In the genomic region with DNA sequence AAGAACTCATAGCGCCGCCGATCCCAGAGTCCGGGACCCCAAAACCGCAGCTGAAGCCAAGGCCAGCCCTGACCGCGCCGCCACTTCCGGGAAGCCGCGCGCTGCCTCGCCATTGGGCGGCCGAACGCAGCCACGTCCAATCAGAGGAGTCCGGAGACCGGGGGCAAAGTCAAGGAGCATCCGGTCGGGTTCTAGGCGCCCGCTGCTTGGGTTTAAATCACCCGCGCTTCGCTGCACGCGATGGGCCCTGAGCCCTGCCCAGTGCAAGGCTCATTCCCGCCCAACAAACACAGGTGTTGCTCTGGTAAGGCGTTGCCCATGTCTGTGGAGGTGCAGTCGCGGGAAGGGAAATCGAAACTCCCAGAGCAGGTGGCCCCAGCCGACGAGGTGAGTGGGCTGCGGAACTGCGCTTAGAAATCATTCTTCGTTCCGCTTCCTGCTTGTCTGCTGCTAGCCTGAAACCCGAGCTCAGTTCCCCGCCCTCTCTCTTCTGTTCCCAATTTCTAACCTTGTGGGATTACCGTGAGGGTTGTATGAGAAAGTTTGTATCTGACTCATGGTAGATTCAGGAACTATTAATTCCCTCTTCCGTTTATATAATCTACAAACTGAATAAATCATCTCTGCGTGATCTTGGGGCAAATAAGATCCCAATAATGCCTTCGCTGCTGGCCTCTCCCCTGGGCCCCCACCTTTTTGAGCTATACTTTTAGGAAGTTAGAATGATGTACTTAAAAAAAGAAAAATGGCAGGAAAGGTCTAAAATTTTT, we compare ENCODE assay signal across 8 cellular contexts. TPM values are rescaled to one million over a fixed set of nuclear protein-coding genes. Genes with fewer than 3 reads are reported as not detected.
DNase-seq lines count a peak whose midpoint lies in the region; ATAC-seq, FAIRE-seq and TF ChIP-seq lines count a peak whose summit lies in the region.

A gene (minus strand): TSS at position 96 of the 770 bp plus-strand sequence. CDS start 86 bp downstream, at position 10.

- no peak for TF ChIP-seq CTCF in BE2C (IDR thresholded peaks at IDR 0.05; ENCODE audit: low read depth, low read length)
- no peak for TF ChIP-seq CTCF in kidney epithelial cell (IDR thresholded peaks at IDR 0.05; ENCODE audit: insufficient read depth, low read length, poor library complexity, severe bottlenecking)

- peak; percentile 69 for ATAC-seq in HG03442 (IDR thresholded peaks at IDR 0.05; ENCODE audit: unreplicated experiment)

- H3K4me3 ChIP-seq in BE2C (ENCODE audit: low read depth, low read length) (peak within 1 kb of the TSS; percentile 79), kidney epithelial cell (ENCODE audit: low read depth, low read length) (peak within 1 kb of the TSS; percentile 53)

- no peaks in the 10 kb centered on the region for H3K36me3 ChIP-seq in BE2C
- no peaks in the 10 kb centered on the region for H3K36me3 ChIP-seq in kidney epithelial cell (ENCODE audit: control insufficient read depth, insufficient read depth, low read length)

- H3K27me3 ChIP-seq in BE2C (no peaks in the 10 kb centered on the region), kidney epithelial cell (ENCODE audit: control insufficient read depth, insufficient read depth, low read length) (no peaks in the 10 kb centered on the region)

- peak; percentile 97 for FAIRE-seq in GM19239 (lab: Jason Lieb, UNC)

- DNase-seq in BE2C (peak; percentile 88), GM19239 (ENCODE audit: insufficient read length, low spot score) (peak; percentile 62), NCI-H510A treated with DMSO at 0.1 percent for 48 hours (lab: John Stamatoyannopoulos, UW) (peak; percentile 87), cerebellum (ENCODE audit: low spot score) (peak; percentile 96), kidney epithelial cell (ENCODE audit: low read depth) (peak; percentile 65)
- DNase-seq in activated CD4-positive, alpha-beta T cell treated with anti-CD3 and anti-CD28 coated beads for 24 hours (ENCODE audit: low read depth in 2 of 2): peak; percentile 73 to 79
- peak; percentile 92 for DNase-seq in stimulated activated CD4-positive, alpha-beta T cell treated with anti-CD3 and anti-CD28 coated beads, Interleukin-15, amount 100 ng/mL, for 24 hours

- H3K4me1 ChIP-seq in BE2C: no peaks in the 10 kb centered on the region

- no peaks in the 10 kb centered on the region for H3K9me3 ChIP-seq in BE2C

RNA-seq across cellular contexts. Expression of the gene that starts here (rescaled TPM):
- 3.2 TPM for polyA plus RNA-seq in BE2C (2012; ENCODE audit: insufficient read depth, insufficient read length, low read depth)
- 11.1 TPM for total RNA-seq in cerebellum
- 10.3 and 12.2 TPM in 2 replicates for total RNA-seq in kidney epithelial cell

Comparison
In these comparisons a context has a peak if more than half of its experiments do, and no peak if none do; other contexts are left out.
1. Peak in every context shown above with its lines: DNase-seq, ATAC-seq and H3K4me3 ChIP-seq.